Comparison of ENCODE assay signal across 1 cellular context in genomic region chr4:74206088-74206826, GRCh38.
A peak's percentile ranks its signal among the peaks of the same experiment; 100 is the strongest.
TF ChIP-seq lines count a peak whose summit lies in the region.

No MANE protein-coding gene starts in this region.

TF ChIP-seq in K562, 482 proteins besides CTCF, POLR2A, EP300 and RAD21 (continued from another document and continues in another):
- TF ChIP-seq PHTF2 (CRISPR knock-in tag; IDR thresholded peaks at IDR 0.05) (no peak), SAFB (IDR thresholded peaks at IDR 0.05; ENCODE audit: borderline replicate concordance, low read depth, low read length) (no peak), NCOA1 (IDR thresholded peaks at IDR 0.05; ENCODE audit: low read depth) (peak; percentile 31; the same call in 1 of the 2 replicates), HNRNPL (IDR thresholded peaks at IDR 0.05; ENCODE audit: low read depth, low read length) (no peak), NCOA6 (IDR thresholded peaks at IDR 0.05) (no peak), FOXK1 (CRISPR knock-in tag; IDR thresholded peaks at IDR 0.05; ENCODE audit: borderline replicate concordance) (no peak), ATF3 (IDR thresholded peaks at IDR 0.05) (peak; percentile 89), ATF3 (CRISPR knock-in tag; conservative IDR thresholded peaks at IDR 0.05) (no peak), FOSL1 (tag; conservative IDR thresholded peaks at IDR 0.05) (no peak), ZSCAN32 (CRISPR knock-in tag; IDR thresholded peaks at IDR 0.05) (no peak), POU5F1 (IDR thresholded peaks at IDR 0.05; ENCODE audit: borderline replicate concordance, low read depth, low read length, partially characterized antibody) (no peak), RUNX1 (IDR thresholded peaks at IDR 0.05; ENCODE audit: low read depth) (no peak), ZFX (CRISPR knock-in tag; IDR thresholded peaks at IDR 0.05) (0 out of 2 replicates have a peak, but pooled peaks have one; percentile 16), ZNF175 (CRISPR knock-in tag; IDR thresholded peaks at IDR 0.05; ENCODE audit: low read depth) (no peak), HEY1 (CRISPR knock-in tag; IDR thresholded peaks at IDR 0.05; ENCODE audit: borderline replicate concordance) (no peak), EGR1 (conservative IDR thresholded peaks at IDR 0.05) (no peak), ZC3H4 (CRISPR knock-in tag; IDR thresholded peaks at IDR 0.05; ENCODE audit: borderline replicate concordance) (no peak), BRF2 (IDR thresholded peaks at IDR 0.05; ENCODE audit: borderline replicate concordance, insufficient read depth, insufficient read length) (no peak), ZNF398 (CRISPR knock-in tag; IDR thresholded peaks at IDR 0.05) (no peak), PTTG1 (tag; IDR thresholded peaks at IDR 0.05; ENCODE audit: low read depth) (no peak), ZBTB7A (IDR thresholded peaks at IDR 0.05; ENCODE audit: borderline replicate concordance, control insufficient read depth, low read depth, low read length) (peak; percentile 22; the same call in 1 of the 2 replicates), RAD51 (IDR thresholded peaks at IDR 0.05; ENCODE audit: borderline replicate concordance, low read depth) (no peak), ZBTB33 (CRISPR knock-in tag; IDR thresholded peaks at IDR 0.05) (peak; percentile 47; the same call in 1 of the 2 replicates), SMARCC2 (IDR thresholded peaks at IDR 0.05; ENCODE audit: low read depth) (peak; percentile 59; the same call in 1 of the 2 replicates), SAP30 (IDR thresholded peaks at IDR 0.05; ENCODE audit: borderline replicate concordance, insufficient read depth, low read depth, low read length, poor library complexity, severe bottlenecking) (no peak), FOS (IDR thresholded peaks at IDR 0.05; ENCODE audit: extremely low read depth, insufficient read length) (no peak), FOXA3 (CRISPR knock-in tag; conservative IDR thresholded peaks at IDR 0.05 in 1 of 2, IDR thresholded peaks at IDR 0.05 in 1 of 2) (no peak), ATF7 (IDR thresholded peaks at IDR 0.05) (peak; percentile 84), LEF1 (IDR thresholded peaks at IDR 0.05) (peak; percentile 69), E2F1 (CRISPR knock-in tag; IDR thresholded peaks at IDR 0.05) (no peak), MLX (CRISPR knock-in tag; conservative IDR thresholded peaks at IDR 0.05) (no peak), ESRRB (CRISPR knock-in tag; IDR thresholded peaks at IDR 0.05; ENCODE audit: borderline replicate concordance) (no peak), ZKSCAN1 (IDR thresholded peaks at IDR 0.05; ENCODE audit: low read depth, low read length) (no peak), CTBP1 (IDR thresholded peaks at IDR 0.05; ENCODE audit: borderline replicate concordance) (no peak), CEBPG (CRISPR knock-in tag; IDR thresholded peaks at IDR 0.05) (no peak), CEBPG (tag; conservative IDR thresholded peaks at IDR 0.05 in 1 of 2, IDR thresholded peaks at IDR 0.05 in 1 of 2) (no peak), MCM2 (IDR thresholded peaks at IDR 0.05; ENCODE audit: low read depth) (no peak), CBFA2T2 (conservative IDR thresholded peaks at IDR 0.05) (peak; percentile 91), CXXC5 (CRISPR knock-in tag; IDR thresholded peaks at IDR 0.05) (0 out of 2 replicates have a peak, but pooled peaks have one; percentile 18), FOXA1 (IDR thresholded peaks at IDR 0.05; ENCODE audit: borderline replicate concordance) (no peak), GABPB1 (CRISPR knock-in tag; IDR thresholded peaks at IDR 0.05) (no peak), SOX6 (IDR thresholded peaks at IDR 0.05) (peak; percentile 71), ELF4 (CRISPR knock-in tag; IDR thresholded peaks at IDR 0.05) (no peak), CHD7 (IDR thresholded peaks at IDR 0.05; ENCODE audit: low read depth, low read length) (no peak), THRB (CRISPR knock-in tag; conservative IDR thresholded peaks at IDR 0.05) (no peak), DACH1 (IDR thresholded peaks at IDR 0.05; ENCODE audit: partially characterized antibody) (peak; percentile 55)
